11 cellular contexts compared by ENCODE assay signal in the genomic region with DNA sequence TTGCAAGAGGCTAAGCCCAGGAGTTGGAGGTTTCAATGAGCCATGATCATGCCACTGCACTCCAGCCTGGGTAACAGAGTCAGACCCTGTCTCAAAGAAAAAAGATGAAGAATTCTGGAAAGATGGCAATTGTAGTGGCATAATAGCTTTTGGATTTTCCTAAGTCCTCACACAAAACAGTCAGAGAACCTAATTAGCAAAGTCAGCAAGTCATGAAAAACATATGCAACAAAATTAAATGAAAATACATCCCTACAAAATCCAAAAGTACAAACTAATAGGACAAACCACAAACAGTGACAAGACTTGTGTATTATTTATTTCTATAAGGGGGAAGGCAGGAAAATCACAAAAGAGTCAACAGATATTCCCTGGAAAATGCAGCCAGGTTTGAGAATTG.
"Had no signal": no experiment of that assay in that cellular context is flagged by ENCODE, and none has a peak within 500 bp of the region (broad histone marks: within the 10 kb centered on the region; RNA-seq: fewer than 3 reads in every experiment).

No MANE protein-coding gene starts in this region.

- H3K9me3 ChIP-seq: HAP-1 had no signal

- H3K4me2 ChIP-seq: GM23338 had no signal

- H2AFZ ChIP-seq: GM23248, GM23338 had no signal

- DNase-seq: GM23248, GOT3, H7, H9, HCEC 1CT, HFFc6 had no signal

- H3K4me3 ChIP-seq: GM23248, GM23338, HAP-1 had no signal

- H3K9ac ChIP-seq: GM23248 had no signal

- ATAC-seq: GM23338, HCT116 had no signal

- H3K36me3 ChIP-seq: HAP-1 had no signal

- H3K4me1 ChIP-seq: HAP-1 had no signal

- FAIRE-seq: H1, H54 had no signal

- H3K27ac ChIP-seq: GM23248 had no signal
